ENCODE assay signal across 8 cellular contexts in genomic region chr11:1293619-1294015, GRCh38. TPM values are rescaled to one million over a fixed set of nuclear protein-coding genes. Genes with fewer than 3 reads are reported as not detected.
DNase-seq lines count a peak whose midpoint lies in the region; ATAC-seq, FAIRE-seq and TF ChIP-seq lines count a peak whose summit lies in the region.

No MANE protein-coding gene starts in this region.

- H3K4me2 ChIP-seq in A549: no peak overlapping the region

- H3K27ac ChIP-seq in A549: no peak overlapping the region

- POLR2A ChIA-PET in A549 (lab: Yijun Ruan, JAX): interaction anchor here (1.2 kb wide), 1 partner anchor 89 kb away, joined by 3 read pairs; no protein-coding TSS in a partner anchor

- H3K4me3 ChIP-seq in A549: no peak overlapping the region
- H3K4me3 ChIP-seq in GM12865 (ENCODE audit: low read depth, low read length): no peak overlapping the region

- no peaks in the 10 kb centered on the region for H3K9me3 Mint-ChIP-seq in activated naive CD8-positive, alpha-beta T cell treated with anti-CD3 and anti-CD28 coated beads, Interleukin-2, amount 50 U/mL, for 24 hours

- TF ChIP-seq CTCF in A549 (IDR thresholded peaks at IDR 0.05) (peak; percentile 36), GM12865 (IDR thresholded peaks at IDR 0.05; ENCODE audit: insufficient read depth, low read depth, low read length, missing control alignments) (peak; percentile 16)

- FAIRE-seq in A549 (lab: Jason Lieb, UNC): no peak

- no peaks in the 10 kb centered on the region for H3K4me1 Mint-ChIP-seq in activated naive CD8-positive, alpha-beta T cell treated with anti-CD3 and anti-CD28 coated beads, Interleukin-2, amount 50 U/mL, for 24 hours

- TF ChIP-seq POLR2A in A549 (IDR thresholded peaks at IDR 0.05; ENCODE audit: low read length): no peak

- no peak for TF ChIP-seq EP300 in A549 (IDR thresholded peaks at IDR 0.05)

- 80% methylated on average over 13 of the region's 13 CpGs for WGBS in A549 (ENCODE audit: missing lambda C conversion rate)

- H3K4me3 Mint-ChIP-seq in activated naive CD8-positive, alpha-beta T cell treated with anti-CD3 and anti-CD28 coated beads, Interleukin-2, amount 50 U/mL, for 24 hours: no peak overlapping the region

- no peaks in the 10 kb centered on the region for H3K9me3 ChIP-seq in A549

- peak; percentile 71 to 81 for TF ChIP-seq RAD21 in A549 (conservative IDR thresholded peaks at IDR 0.05 in 1 of 2, IDR thresholded peaks at IDR 0.05 in 1 of 2)

- CTCF ChIA-PET in A549 (lab: Yijun Ruan, JAX): interaction anchor here (0.6 to 3.2 kb wide), 13 partner anchors 9 to 302 kb away, joined by 3 to 16 read pairs (median 3); no protein-coding TSS in a partner anchor

- ATAC-seq in A549: peak; percentile 91 to 94
- peak; percentile 36 for ATAC-seq in activated naive CD8-positive, alpha-beta T cell treated with anti-CD3 and anti-CD28 coated beads, Interleukin-2, amount 50 U/mL, for 24 hours
- ATAC-seq in HG03045 (IDR thresholded peaks at IDR 0.05; ENCODE audit: unreplicated experiment): no peak

- peaks cover 5% of the 10 kb centered on the region for H3K4me1 ChIP-seq in A549

- H3K27me3 Mint-ChIP-seq in activated naive CD8-positive, alpha-beta T cell treated with anti-CD3 and anti-CD28 coated beads, Interleukin-2, amount 50 U/mL, for 24 hours: no peaks in the 10 kb centered on the region

- no peak overlapping the region for H3K27ac Mint-ChIP-seq in activated naive CD8-positive, alpha-beta T cell treated with anti-CD3 and anti-CD28 coated beads, Interleukin-2, amount 50 U/mL, for 24 hours

- H3K36me3 Mint-ChIP-seq in activated naive CD8-positive, alpha-beta T cell treated with anti-CD3 and anti-CD28 coated beads, Interleukin-2, amount 50 U/mL, for 24 hours (ENCODE audit: low read depth): peaks cover 11% of the 10 kb centered on the region

- peak; percentile 25 to 53 for DNase-seq in A549 (ENCODE audit: low read depth in 1 of 2, low spot score in 1 of 2)
- peak; percentile 16 for DNase-seq in GM12865 (ENCODE audit: low read depth)
- peak; percentile 28 for DNase-seq in activated naive CD8-positive, alpha-beta T cell treated with anti-CD3 and anti-CD28 coated beads, Interleukin-2, amount 50 U/mL, for 24 hours
- peak; percentile 33 to 56 for DNase-seq in lung microvascular endothelial cell (ENCODE audit: low read depth in 2 of 2)
- no peak for DNase-seq in kidney glomerular epithelial cell (lab: John Stamatoyannopoulos, UW)
- DNase-seq in NOMO-1 (lab: John Stamatoyannopoulos, UW; ENCODE audit: unreplicated experiment in 2 of 2): no peak
- DNase-seq in NCI-H187 (lab: John Stamatoyannopoulos, UW): no peak

TF ChIP-seq in A549, 52 proteins besides CTCF, POLR2A, EP300 and RAD21:
- peak; percentile 57 for TF ChIP-seq SMC3 (IDR thresholded peaks at IDR 0.05)
- no peak for TF ChIP-seq RARB (CRISPR knock-in tag; IDR thresholded peaks at IDR 0.05)

RNA-seq across cellular contexts. Expression of gene TOLLIP, which starts 15.8 kb away (rescaled TPM):
- polyA plus RNA-seq in A549 (2011; rRNA removed): 26.5 and 26.9 TPM in 2 replicates
- 62.4 and 72.9 TPM in 2 replicates for polyA plus RNA-seq in A549 (2012; cell fraction: cytosol; rRNA removed)
- polyA plus RNA-seq in A549 (2012; cell fraction: nucleus; rRNA removed): 59.6 and 76.1 TPM in 2 replicates
- 31.5 to 37.9 TPM (median 33.8 TPM) in 3 replicates for polyA plus RNA-seq in A549 (2017; fragmentation: RNase III; extraction: RNeasy Plus Mini Kit Qiagen cat#74134 plus additional on column Dnase treatment)
- polyA minus RNA-seq in A549 (2011; rRNA and poly(A)+ RNA removed): 25.7 and 44.5 TPM in 2 replicates
- total RNA-seq in lung microvascular endothelial cell: 18.7 and 23.6 TPM in 2 replicates

Comparison
In these comparisons a context has a peak if more than half of its experiments do, and no peak if none do; other contexts are left out.
1. DNase-seq: peak in A549 (2 of 2), GM12865 (single experiment), activated naive CD8-positive, alpha-beta T cell treated with anti-CD3 and anti-CD28 coated beads, Interleukin-2, amount 50 U/mL, for 24 hours (single experiment) and lung microvascular endothelial cell (2 of 2); none in kidney glomerular epithelial cell (single experiment), NOMO-1 (0 of 2) and NCI-H187 (0 of 2).